Comparison of ENCODE assay signal across 34 cellular contexts in the genomic region with DNA sequence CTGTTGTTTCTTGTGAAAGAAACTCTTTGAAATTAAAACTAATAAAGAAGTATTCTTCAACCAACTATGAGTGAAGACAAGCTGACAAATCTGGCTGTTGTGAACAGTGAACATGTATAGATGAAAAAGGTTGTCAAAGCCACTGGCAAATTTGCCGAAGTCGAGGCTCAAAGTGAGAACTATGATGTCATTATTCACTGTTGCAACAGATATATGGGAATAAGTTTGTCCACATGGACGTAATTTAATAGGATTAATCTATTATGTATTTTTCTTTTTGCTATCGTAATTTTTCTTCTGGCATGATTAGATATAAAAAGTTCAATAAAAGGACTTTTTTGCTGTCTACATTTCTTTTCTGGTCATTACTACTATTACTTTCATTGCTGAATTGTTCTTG.
"Had no signal": no experiment of that assay in that cellular context is flagged by ENCODE, and none has a peak within 500 bp of the region (broad histone marks: within the 10 kb centered on the region; RNA-seq: fewer than 3 reads in every experiment).

No MANE protein-coding gene starts in this region.

- FAIRE-seq: astrocyte, bronchial epithelial cell had no signal

- H3K9me3 ChIP-seq: adrenal gland, ascending aorta, body of pancreas had no signal

- H3K27ac ChIP-seq: adrenal gland, ascending aorta, body of pancreas, brain microvascular endothelial cell, breast epithelium, cardiac muscle cell had no signal

- ATAC-seq: activated naive CD4-positive, alpha-beta T cell treated with anti-CD3 and anti-CD28 coated beads, Interleukin-2, amount 50 U/mL, for 72 hours; activated naive CD8-positive, alpha-beta T cell treated with anti-CD3 and anti-CD28 coated beads, Interleukin-2, amount 50 U/mL, for 24 hours; activated T-cell treated with anti-CD3 and anti-CD28 coated beads, Interleukin-2, amount 50 U/mL, for 4 hours; activated T-cell treated with anti-CD3 and anti-CD28 coated beads, Interleukin-2, amount 50 U/mL, for 72 hours; activated T-helper 17 cell treated with anti-CD3 and anti-CD28 coated beads, Interleukin-2, amount 50 U/mL, for 72 hours; body of pancreas had no signal

- H3K36me3 ChIP-seq: adrenal gland, ascending aorta, brain microvascular endothelial cell, breast epithelium, cardiac muscle cell had no signal

- H3K27me3 ChIP-seq: ascending aorta, brain microvascular endothelial cell, cardiac muscle cell had no signal

- H3K4me3 ChIP-seq: adrenal gland, ascending aorta, body of pancreas, breast epithelium, cardiac muscle cell had no signal

- DNase-seq: activated effector memory CD4-positive, alpha-beta T cell treated with anti-CD3 and anti-CD28 coated beads, Interleukin-2, amount 50 U/mL, for 16 hours; activated effector memory CD4-positive, alpha-beta T cell treated with Interleukin-2 at 50 U/mL for 16 hours; activated gamma-delta T cell; activated gamma-delta T cell treated with Interleukin-2 at 50 U/mL for 16 hours; activated naive CD4-positive, alpha-beta T cell; activated naive CD4-positive, alpha-beta T cell treated with anti-CD3 and anti-CD28 coated beads for 36 hours; activated naive CD4-positive, alpha-beta T cell treated with anti-CD3 and anti-CD28 coated beads, Interleukin-2, amount 10 ng/mL, durations not matched to agents 7 days and 5 days; activated naive CD4-positive, alpha-beta T cell treated with anti-CD3 and anti-CD28 coated beads, Interleukin-2, amount 50 U/mL, for 16 hours; activated naive CD4-positive, alpha-beta T cell treated with Interleukin-2 at 50 U/mL for 16 hours; activated naive CD8-positive, alpha-beta T cell treated with anti-CD3 and anti-CD28 coated beads for 36 hours; activated naive CD8-positive, alpha-beta T cell treated with anti-CD3 and anti-CD28 coated beads, Interleukin-2, amount 10 ng/mL, durations not matched to agents 7 days and 5 days; activated naive CD8-positive, alpha-beta T cell treated with anti-CD3 and anti-CD28 coated beads, Interleukin-2, amount 50 U/mL, for 24 hours; activated T-cell treated with anti-CD3 and anti-CD28 coated beads, Interleukin-2, amount 50 U/mL, for 1 hour; activated T-cell treated with anti-CD3 and anti-CD28 coated beads, Interleukin-2, amount 50 U/mL, for 24 hours; activated T-cell treated with anti-CD3 and anti-CD28 coated beads, Interleukin-2, amount 50 U/mL, for 4 hours; activated T-cell treated with anti-CD3 and anti-CD28 coated beads, Interleukin-2, amount 50 U/mL, for 48 hours; activated T-cell treated with anti-CD3 and anti-CD28 coated beads, Interleukin-2, amount 50 U/mL, for 72 hours; adrenal gland; amniotic stem cell; amygdala; anterior cingulate cortex; aorta; body of pancreas; brain microvascular endothelial cell; caudate nucleus; central memory CD4-positive, alpha-beta T cell; cerebellar nuclear complex had no signal

- H3K4me1 ChIP-seq: adrenal gland, ascending aorta, body of pancreas, breast epithelium had no signal
